ENCODE assay signal across 22 cellular contexts in genomic region chr4:10981611-10982010, GRCh38.
"Had no signal": no experiment of that assay in that cellular context is flagged by ENCODE, and none has a peak within 500 bp of the region (broad histone marks: within the 10 kb centered on the region; RNA-seq: fewer than 3 reads in every experiment).

No MANE protein-coding gene starts in this region.

- H3K27me3 ChIP-seq: left lung, sigmoid colon, stomach, testis, tibial artery, upper lobe of right lung, uterus had no signal

- H3K27me3 Mint-ChIP-seq: naive thymus-derived CD4-positive, alpha-beta T cell had no signal

- H3K27ac Mint-ChIP-seq: naive thymus-derived CD4-positive, alpha-beta T cell; nephron; neural progenitor cell had no signal

- H3K9ac ChIP-seq: neural progenitor cell had no signal

- H3K4me3 ChIP-seq: dorsolateral prefrontal cortex, left lung, neural progenitor cell, psoas muscle, sigmoid colon, stomach, testis, tibial artery, upper lobe of right lung, uterus had no signal

- H3K4me1 Mint-ChIP-seq: nephron had no signal

- H3K4me1 ChIP-seq: left lung, psoas muscle, sigmoid colon, stomach, testis, tibial artery, upper lobe of right lung, uterus had no signal

- DNase-seq: dorsolateral prefrontal cortex; effector CD4-positive, alpha-beta T cell; head of caudate nucleus; left cardiac atrium; left lung; mesenchymal stem cell; midbrain; naive thymus-derived CD4-positive, alpha-beta T cell; psoas muscle; right cardiac atrium; sigmoid colon; stimulated activated CD4-positive, alpha-beta T cell treated with anti-CD3 and anti-CD28 coated beads, Interleukin-2, amount 100 ng/mL, for 24 hours; stimulated activated CD4-positive, alpha-beta T cell treated with anti-CD3 and anti-CD28 coated beads, Interleukin-4, amount 100 ng/mL, for 24 hours; stimulated activated naive CD4-positive, alpha-beta T cell treated with Interleukin-2 at 50 U/mL for 16 hours; stomach; testis; tibial artery; upper lobe of right lung; uterus had no signal

- H3K36me3 Mint-ChIP-seq: naive thymus-derived CD4-positive, alpha-beta T cell; neural progenitor cell; stimulated activated effector memory CD8-positive, alpha-beta T cell treated with anti-CD3 and anti-CD28 coated beads, Interleukin-12 subunit alpha, Interleukin-12 subunit beta, amount 100 ng/mL, for 72 hours had no signal

- H3K27ac ChIP-seq: dorsolateral prefrontal cortex, left lung, neural progenitor cell, psoas muscle, sigmoid colon, stomach, testis, tibial artery, upper lobe of right lung, uterus had no signal

- H3K4me3 Mint-ChIP-seq: naive thymus-derived CD4-positive, alpha-beta T cell; nephron; neural progenitor cell; stimulated activated effector memory CD8-positive, alpha-beta T cell treated with anti-CD3 and anti-CD28 coated beads, Interleukin-12 subunit alpha, Interleukin-12 subunit beta, amount 100 ng/mL, for 72 hours had no signal

- H3K9me3 Mint-ChIP-seq: nephron; neural progenitor cell; stimulated activated effector memory CD8-positive, alpha-beta T cell treated with anti-CD3 and anti-CD28 coated beads, Interleukin-12 subunit alpha, Interleukin-12 subunit beta, amount 100 ng/mL, for 72 hours had no signal

- H3K36me3 ChIP-seq: left lung, neural progenitor cell, sigmoid colon, stomach, tibial artery, upper lobe of right lung, uterus had no signal

- ATAC-seq: left cardiac atrium; left lung; naive thymus-derived CD4-positive, alpha-beta T cell; psoas muscle; right cardiac atrium; stimulated activated effector memory CD8-positive, alpha-beta T cell treated with anti-CD3 and anti-CD28 coated beads, Interleukin-12 subunit alpha, Interleukin-12 subunit beta, amount 100 ng/mL, for 72 hours; upper lobe of right lung had no signal

- H3K9me3 ChIP-seq: left lung, psoas muscle, sigmoid colon, stomach, testis, tibial artery, upper lobe of right lung, uterus had no signal
